Comparison of ENCODE assay signal across 8 cellular contexts in the genomic region with DNA sequence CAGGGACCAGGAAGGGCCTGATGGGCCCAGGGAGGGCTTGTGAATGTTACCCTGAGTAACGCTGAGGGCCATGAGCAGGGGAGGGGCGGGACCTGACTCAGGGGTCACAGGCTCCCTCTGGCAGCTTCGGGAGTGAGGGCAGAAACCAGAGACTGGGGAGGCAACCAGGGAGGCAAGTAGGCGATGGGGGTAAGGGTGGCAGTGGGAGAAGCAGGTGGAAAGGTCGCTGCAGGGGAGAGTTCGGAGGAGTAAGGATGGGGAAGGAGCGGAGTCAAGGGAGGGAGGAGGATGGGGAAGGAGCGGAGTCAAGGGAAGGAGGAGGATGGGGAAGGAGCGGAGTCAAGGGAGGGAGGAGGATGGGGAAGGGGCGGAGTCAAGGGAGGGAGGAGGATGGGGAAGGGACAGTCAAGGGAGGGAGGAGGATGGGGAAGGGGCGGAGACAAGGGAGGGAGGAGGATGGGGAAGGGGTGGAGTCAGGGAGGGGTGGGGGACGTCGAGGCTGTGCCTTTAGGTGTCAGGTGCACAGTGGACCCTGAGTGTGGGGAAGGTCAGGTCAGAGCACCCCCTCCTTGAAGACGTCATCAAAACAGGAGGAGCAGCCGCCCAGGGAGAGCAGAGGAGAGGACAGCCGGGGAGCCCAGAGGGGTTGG. TPM values are rescaled to one million over a fixed set of nuclear protein-coding genes. Genes with fewer than 3 reads are reported as not detected.
DNase-seq lines count a peak whose midpoint lies in the region; ATAC-seq and TF ChIP-seq lines count a peak whose summit lies in the region.

No MANE protein-coding gene starts in this region.

- WGBS in iPS DF 6.9 (ENCODE audit: insufficient coverage, insufficient read length): no CpG with 5 or more reads among the region's 16 CpGs

- H3K27me3 ChIP-seq in adipocyte (replicated peaks; ENCODE audit: control insufficient read depth, insufficient read depth, low read length) (no peaks in the 10 kb centered on the region), iPS DF 6.9 (ENCODE audit: control insufficient read depth, insufficient read depth, low read length) (no peaks in the 10 kb centered on the region)

- H3K4me3 ChIP-seq in adipocyte (ENCODE audit: low read length) (peak overlapping the region; percentile 39), iPS DF 6.9 (ENCODE audit: low read length) (peak overlapping the region; percentile 27; the same call in 1 of the 2 replicates)

- no peaks in the 10 kb centered on the region for H3K27me3 Mint-ChIP-seq in T-helper 1 cell treated with Interleukin-12 subunit alpha and Interleukin-12 subunit beta and Interleukin-4 antibody, amounts not matched to agents 30 μg/mL and 1 μg/mL, for 36 hours (ENCODE audit: low read depth)

- H3K36me3 ChIP-seq in adipocyte (ENCODE audit: control insufficient read depth, insufficient read depth, low read length, severe bottlenecking) (no peaks in the 10 kb centered on the region), iPS DF 6.9 (ENCODE audit: control insufficient read depth, insufficient read depth, low read length) (0 out of 2 replicates have a peak, but pooled peaks cover 4% of the 10 kb centered on the region)

- peak overlapping the region; percentile 49 for H3K27ac Mint-ChIP-seq in T-helper 1 cell treated with Interleukin-12 subunit alpha and Interleukin-12 subunit beta and Interleukin-4 antibody, amounts not matched to agents 30 μg/mL and 1 μg/mL, for 36 hours

- H3K9ac ChIP-seq in adipocyte (ENCODE audit: low read length): peak overlapping the region; percentile 18

- TF ChIP-seq CTCF in GM10248 (IDR thresholded peaks at IDR 0.05; ENCODE audit: control extremely low read depth, extremely low read depth, low read depth, missing control alignments): no peak

- H3K27ac ChIP-seq in iPS DF 6.9 (ENCODE audit: low read length): no peak overlapping the region
- peak overlapping the region; percentile 80 for H3K27ac ChIP-seq in temporal lobe (ENCODE audit: low read depth, low read length)

- CTCF ChIA-PET in GM10248 (lab: Yijun Ruan, JAX): interaction anchor here (1.0 to 1.3 kb wide), 2 partner anchors 76 kb away, joined by 3 to 4 read pairs; no protein-coding TSS in a partner anchor

- peaks cover 32% of the 10 kb centered on the region for H3K36me3 Mint-ChIP-seq in T-helper 1 cell treated with Interleukin-12 subunit alpha and Interleukin-12 subunit beta and Interleukin-4 antibody, amounts not matched to agents 30 μg/mL and 1 μg/mL, for 36 hours (ENCODE audit: low read depth)

- ATAC-seq in GM18867 (IDR thresholded peaks at IDR 0.05; ENCODE audit: unreplicated experiment): no peak
- no peak for ATAC-seq in GM18909 (IDR thresholded peaks at IDR 0.05; ENCODE audit: poor library complexity, unreplicated experiment)

- H3K4me3 Mint-ChIP-seq in T-helper 1 cell treated with Interleukin-12 subunit alpha and Interleukin-12 subunit beta and Interleukin-4 antibody, amounts not matched to agents 30 μg/mL and 1 μg/mL, for 36 hours: no peak overlapping the region

- POLR2A ChIA-PET in GM10248 (lab: Yijun Ruan, JAX): interaction anchor here (0.6 kb wide), 1 partner anchor 13 kb away, joined by 4 read pairs; no protein-coding TSS in a partner anchor

- H3K9me3 ChIP-seq in adipocyte (ENCODE audit: control insufficient read depth, low read length) (no peaks in the 10 kb centered on the region), iPS DF 6.9 (ENCODE audit: control insufficient read depth, insufficient read depth, low read length) (no peaks in the 10 kb centered on the region)

- peaks cover 7% of the 10 kb centered on the region for H3K4me1 Mint-ChIP-seq in T-helper 1 cell treated with Interleukin-12 subunit alpha and Interleukin-12 subunit beta and Interleukin-4 antibody, amounts not matched to agents 30 μg/mL and 1 μg/mL, for 36 hours (ENCODE audit: low read depth)

- H3K9me3 Mint-ChIP-seq in T-helper 1 cell treated with Interleukin-12 subunit alpha and Interleukin-12 subunit beta and Interleukin-4 antibody, amounts not matched to agents 30 μg/mL and 1 μg/mL, for 36 hours: no peaks in the 10 kb centered on the region

- H3K4me1 ChIP-seq in adipocyte (ENCODE audit: control insufficient read depth, insufficient read depth, low read length): peaks cover 35% of the 10 kb centered on the region
- H3K4me1 ChIP-seq in iPS DF 6.9 (ENCODE audit: control insufficient read depth, insufficient read depth, low read length): peaks cover 2% of the 10 kb centered on the region; the same call in 1 of the 2 replicates

- DNase-seq in T-helper 1 cell (no peak), adipocyte (ENCODE audit: low read depth) (no peak), iPS DF 6.9 (ENCODE audit: low read depth, low spot score) (peak; percentile 94), GM10248 (ENCODE audit: extremely low spot score) (no peak)

RNA-seq across cellular contexts. Expression of a gene that starts 15.5 kb away (rescaled TPM):
- total RNA-seq in temporal lobe: not detected

RNA-seq across cellular contexts. Expression of a gene that starts 28.1 kb away (rescaled TPM):
- total RNA-seq in temporal lobe: 20.7 TPM

RNA-seq across cellular contexts. Expression of a gene that starts 41.9 kb away (rescaled TPM):
- not detected for total RNA-seq in temporal lobe
